ENCODE assay signal across 8 cellular contexts in genomic region chr17:40107266-40107980, GRCh38. TPM values are rescaled to one million over a fixed set of nuclear protein-coding genes. Genes with fewer than 3 reads are reported as not detected.
A peak's percentile ranks its signal among the peaks of the same experiment; 100 is the strongest.
DNase-seq lines count a peak whose midpoint lies in the region; ATAC-seq and TF ChIP-seq lines count a peak whose summit lies in the region.

No MANE protein-coding gene starts in this region.

- H2AFZ ChIP-seq in OCI-LY7 (ENCODE audit: low read length) (peak overlapping the region; percentile 91; the same call in 1 of the 2 replicates), neuronal stem cell (ENCODE audit: low read length) (peak overlapping the region; percentile 84)

- H3K79me2 ChIP-seq in OCI-LY7 (ENCODE audit: insufficient read depth, low read depth, low read length): no peaks in the 10 kb centered on the region

- H3K4me1 Mint-ChIP-seq in CD4-positive, alpha-beta T cell (ENCODE audit: low read depth): peaks cover 96% of the 10 kb centered on the region

- peaks cover 1% of the 10 kb centered on the region for H3K79me1 ChIP-seq in neuronal stem cell (ENCODE audit: low read depth, low read length)

- H3K27me3 Mint-ChIP-seq in CD4-positive, alpha-beta T cell: no peaks in the 10 kb centered on the region

- no peak overlapping the region for H3K4ac ChIP-seq in neuronal stem cell (ENCODE audit: low read length)

- H3K27me3 ChIP-seq in CD4-positive, alpha-beta T cell (ENCODE audit: control insufficient read depth, insufficient read depth, low read length): no peaks in the 10 kb centered on the region
- H3K27me3 ChIP-seq in effector memory CD4-positive, alpha-beta T cell (replicated peaks; ENCODE audit: control insufficient read depth, insufficient read depth, low read length, poor library complexity, severe bottlenecking): no peaks in the 10 kb centered on the region
- H3K27me3 ChIP-seq in neuronal stem cell (ENCODE audit: control insufficient read depth in 3 of 3, insufficient read depth in 3 of 3, low read depth in 1 of 3, low read length in 3 of 3): no peaks in the 10 kb centered on the region

- no peak overlapping the region for H3K14ac ChIP-seq in neuronal stem cell (ENCODE audit: low read length)

- no peak overlapping the region for H3K23ac ChIP-seq in neuronal stem cell (ENCODE audit: low read depth, low read length, poor library complexity)

- H4K8ac ChIP-seq in neuronal stem cell (ENCODE audit: low read depth, low read length): no peak overlapping the region

- CTCF ChIA-PET in CD4-positive, alpha-beta T cell (lab: Charles Lee): interaction anchor here (1.0 to 1.3 kb wide), 3 partner anchors 21 to 61 kb away, joined by 3 to 5 read pairs (median 3); no protein-coding TSS in a partner anchor
- CTCF ChIA-PET in OCI-LY7 (lab: Charles Lee; ENCODE audit: unreplicated experiment): no interaction called here

- peak overlapping the region; percentile 33 for H3K4me2 ChIP-seq in OCI-LY7 (ENCODE audit: low read length)
- no peak overlapping the region for H3K4me2 ChIP-seq in neuronal stem cell (ENCODE audit: insufficient read depth, low read length, poor library complexity, severe bottlenecking)

- no peaks in the 10 kb centered on the region for H3K9me2 ChIP-seq in OCI-LY7 (ENCODE audit: insufficient read depth, low read length)

- no peak overlapping the region for H2BK5ac ChIP-seq in neuronal stem cell (ENCODE audit: low read length)

- DNase-seq in CD4-positive, alpha-beta T cell: peak in 1 of 10 experiments; percentile 40
- DNase-seq in OCI-LY7 (ENCODE audit: low spot score): no peak
- DNase-seq in effector memory CD4-positive, alpha-beta T cell: no peak
- DNase-seq in neuronal stem cell (ENCODE audit: low spot score): no peak
- DNase-seq in A172 (ENCODE audit: low spot score): no peak
- DNase-seq in stimulated activated CD4-positive, alpha-beta T cell treated with anti-CD3 and anti-CD28 coated beads, Interleukin-4, amount 100 ng/mL, for 24 hours: no peak

- no peak overlapping the region for H2BK120ac ChIP-seq in neuronal stem cell (ENCODE audit: low read depth, low read length)

- no TSS peak for BruUV-seq in OCI-LY7 (replicated peaks; lab: Mats Ljungman, UMichigan)

- peak overlapping the region; percentile 94 for H3K27ac ChIP-seq in CD4-positive, alpha-beta T cell (ENCODE audit: low read depth, low read length)
- H3K27ac ChIP-seq in OCI-LY7 (ENCODE audit: low read depth, low read length, poor library complexity, severe bottlenecking) (no peak overlapping the region), neuronal stem cell (replicated peaks; ENCODE audit: low read length) (peak overlapping the region; percentile 12)
- H3K27ac ChIP-seq in effector memory CD4-positive, alpha-beta T cell (ENCODE audit: insufficient read depth, low read length, poor library complexity, severe bottlenecking): peak overlapping the region; percentile 91

- H2AK5ac ChIP-seq in neuronal stem cell (ENCODE audit: low read depth, low read length): peak overlapping the region; percentile 63

- H2BK15ac ChIP-seq in neuronal stem cell (ENCODE audit: low read length): peak overlapping the region; percentile 61

- H3K4me3 Mint-ChIP-seq in CD4-positive, alpha-beta T cell: peak overlapping the region; percentile 82

- H3K36me3 Mint-ChIP-seq in CD4-positive, alpha-beta T cell (ENCODE audit: low read depth): no peaks in the 10 kb centered on the region

- WGBS in neuronal stem cell (ENCODE audit: extremely low coverage in 2 of 2, insufficient read length in 2 of 2, insufficient replicate concordance in 1 of 2), 2 donors: no CpG with 5 or more reads among the region's 12 CpGs

- H3K9me3 Mint-ChIP-seq in CD4-positive, alpha-beta T cell: no peaks in the 10 kb centered on the region

- H2BK12ac ChIP-seq in neuronal stem cell (ENCODE audit: low read length): no peak overlapping the region

- peak; percentile 27 for ATAC-seq in CD4-positive, alpha-beta T cell (ENCODE audit: poor library complexity)
- ATAC-seq in HG03469 (IDR thresholded peaks at IDR 0.05; ENCODE audit: unreplicated experiment) (no peak), HG03442 (IDR thresholded peaks at IDR 0.05; ENCODE audit: unreplicated experiment) (no peak)

- no peak overlapping the region for H3K4me3 ChIP-seq in OCI-LY7 (ENCODE audit: low read depth, low read length, poor library complexity, severe bottlenecking)
- H3K4me3 ChIP-seq in effector memory CD4-positive, alpha-beta T cell (ENCODE audit: insufficient read depth, low read depth, low read length, poor library complexity, severe bottlenecking): no peak overlapping the region
- H3K4me3 ChIP-seq in neuronal stem cell (ENCODE audit: low read length in 2 of 2): no peak overlapping the region

- H3K18ac ChIP-seq in neuronal stem cell (ENCODE audit: low read length): peak overlapping the region; percentile 78

- no peaks in the 10 kb centered on the region for H4K20me1 ChIP-seq in OCI-LY7 (ENCODE audit: insufficient read depth, low read length)

- H3K27ac Mint-ChIP-seq in CD4-positive, alpha-beta T cell: peak overlapping the region; percentile 99

- TF ChIP-seq CTCF in CD4-positive, alpha-beta T cell (IDR thresholded peaks at IDR 0.05): no peak
- TF ChIP-seq CTCF in OCI-LY7 (conservative IDR thresholded peaks at IDR 0.05; ENCODE audit: low read length): no peak

- H4K91ac ChIP-seq in neuronal stem cell (ENCODE audit: low read depth, low read length, poor library complexity): no peak overlapping the region

- no peaks in the 10 kb centered on the region for H3K36me3 ChIP-seq in OCI-LY7 (ENCODE audit: insufficient read depth, low read length)
- H3K36me3 ChIP-seq in effector memory CD4-positive, alpha-beta T cell (ENCODE audit: control insufficient read depth, insufficient read depth, low read length): no peaks in the 10 kb centered on the region
- H3K36me3 ChIP-seq in neuronal stem cell (replicated peaks in 1 of 2; ENCODE audit: control insufficient read depth in 2 of 2, insufficient read depth in 2 of 2, low read length in 2 of 2): no peaks in the 10 kb centered on the region

- no peaks in the 10 kb centered on the region for H3K9me3 ChIP-seq in CD4-positive, alpha-beta T cell (ENCODE audit: control insufficient read depth, low read length)
- H3K9me3 ChIP-seq in OCI-LY7 (ENCODE audit: low read length): no peaks in the 10 kb centered on the region
- no peaks in the 10 kb centered on the region for H3K9me3 ChIP-seq in effector memory CD4-positive, alpha-beta T cell (ENCODE audit: control insufficient read depth, low read length)
- no peaks in the 10 kb centered on the region for H3K9me3 ChIP-seq in neuronal stem cell (replicated peaks in 1 of 2; ENCODE audit: control insufficient read depth in 2 of 2, insufficient read depth in 1 of 2, low read depth in 1 of 2, low read length in 2 of 2)

- intact Hi-C loops in CD4-positive, alpha-beta T cell (cut with DNase I, micrococcal nuclease): no loop called here
- intact Hi-C loops in OCI-LY7 (cut with micrococcal nuclease; ENCODE audit: unreplicated experiment): no loop called here

- POLR2A ChIA-PET in CD4-positive, alpha-beta T cell (lab: Charles Lee): interaction anchor here (0.8 to 3.0 kb wide), 12 partner anchors 9 to 1581 kb away, joined by 3 to 36 read pairs (median 6); partner anchors contain the start of genes CASC3, MED24, PSMD3 and THRA
- POLR2A ChIA-PET in OCI-LY7 (lab: Charles Lee): no interaction called here

- H3K9ac ChIP-seq in neuronal stem cell (ENCODE audit: low read depth, low read length, poor library complexity): no peak overlapping the region

- H3K4me1 ChIP-seq in OCI-LY7 (ENCODE audit: insufficient read depth, low read length, poor library complexity, severe bottlenecking) (peaks cover 41% of the 10 kb centered on the region), neuronal stem cell (ENCODE audit: control insufficient read depth in 2 of 2, insufficient read depth in 1 of 2, low read depth in 1 of 2, low read length in 2 of 2) (peaks cover 41 to 66% of the 10 kb centered on the region in 2 donors)
- peaks cover 96% of the 10 kb centered on the region for H3K4me1 ChIP-seq in effector memory CD4-positive, alpha-beta T cell (ENCODE audit: control insufficient read depth, insufficient read depth, low read length, poor library complexity, severe bottlenecking)

RNA-seq across cellular contexts. Expression of gene NR1D1, which starts 7.0 kb away (rescaled TPM):
- total RNA-seq in CD4-positive, alpha-beta T cell: 10 to 100 TPM; 29.6 to 34.1 TPM
- total RNA-seq in OCI-LY7 (2014; rRNA removed; shearing (Covaris generic)): 1.7 and 2.3 TPM in 2 replicates
- total RNA-seq in OCI-LY7 (2022): 7.0 and 8.7 TPM in 2 replicates
- 5.0 TPM for polyA plus RNA-seq in neuronal stem cell (2013, experiment 1 of 2)
- polyA plus RNA-seq in neuronal stem cell (2013, experiment 2 of 2): 4.8 TPM
- 1.1 and 2.2 TPM in 2 replicates for total RNA-seq in A172 (2014; rRNA removed; shearing (Covaris generic))

RNA-seq across cellular contexts. Expression of gene MSL1, which starts 14.3 kb away (rescaled TPM):
- total RNA-seq in CD4-positive, alpha-beta T cell: 10 to 100 TPM; 77.0 to 79.2 TPM
- total RNA-seq in OCI-LY7 (2014; rRNA removed; shearing (Covaris generic)): 67.2 and 95.4 TPM in 2 replicates
- total RNA-seq in OCI-LY7 (2022): 96.0 and 97.2 TPM in 2 replicates
- polyA plus RNA-seq in neuronal stem cell (2013, experiment 1 of 2): 106 TPM
- 110 TPM for polyA plus RNA-seq in neuronal stem cell (2013, experiment 2 of 2)
- 61.3 and 64.3 TPM in 2 replicates for total RNA-seq in A172 (2014; rRNA removed; shearing (Covaris generic))

RNA-seq across cellular contexts. Expression of gene CASC3, which starts 32.9 kb away (rescaled TPM):
- 100 to 1,000 TPM; 195 to 207 TPM for total RNA-seq in CD4-positive, alpha-beta T cell
- 42.6 and 46.9 TPM in 2 replicates for total RNA-seq in OCI-LY7 (2014; rRNA removed; shearing (Covaris generic))
- total RNA-seq in OCI-LY7 (2022): 100 and 117 TPM in 2 replicates
- 70.7 TPM for polyA plus RNA-seq in neuronal stem cell (2013, experiment 1 of 2)
- polyA plus RNA-seq in neuronal stem cell (2013, experiment 2 of 2): 70.5 TPM
- total RNA-seq in A172 (2014; rRNA removed; shearing (Covaris generic)): 44.5 and 50.1 TPM in 2 replicates

RNA-seq across cellular contexts. Expression of gene THRA, which starts 44.7 kb away (rescaled TPM):
- 10 to 100 TPM; 35.2 to 36.4 TPM for total RNA-seq in CD4-positive, alpha-beta T cell
- 5.4 and 9.3 TPM in 2 replicates for total RNA-seq in OCI-LY7 (2014; rRNA removed; shearing (Covaris generic))
- total RNA-seq in OCI-LY7 (2022): 3.9 and 5.1 TPM in 2 replicates
- 13.2 TPM for polyA plus RNA-seq in neuronal stem cell (2013, experiment 1 of 2)
- 13.2 TPM for polyA plus RNA-seq in neuronal stem cell (2013, experiment 2 of 2)
- total RNA-seq in A172 (2014; rRNA removed; shearing (Covaris generic)): 14.5 and 17.8 TPM in 2 replicates

RNA-seq across cellular contexts. Expression of gene MED24, which starts 53.2 kb away (rescaled TPM):
- total RNA-seq in CD4-positive, alpha-beta T cell: 10 to 100 TPM; 82.9 to 85.3 TPM
- 36.3 and 65.9 TPM in 2 replicates for total RNA-seq in OCI-LY7 (2014; rRNA removed; shearing (Covaris generic))
- total RNA-seq in OCI-LY7 (2022): 103 and 112 TPM in 2 replicates
- 61.9 TPM for polyA plus RNA-seq in neuronal stem cell (2013, experiment 1 of 2)
- 61.2 TPM for polyA plus RNA-seq in neuronal stem cell (2013, experiment 2 of 2)
- 46.5 and 67.3 TPM in 2 replicates for total RNA-seq in A172 (2014; rRNA removed; shearing (Covaris generic))
